ENCODE assay signal across 22 cellular contexts in the genomic region with DNA sequence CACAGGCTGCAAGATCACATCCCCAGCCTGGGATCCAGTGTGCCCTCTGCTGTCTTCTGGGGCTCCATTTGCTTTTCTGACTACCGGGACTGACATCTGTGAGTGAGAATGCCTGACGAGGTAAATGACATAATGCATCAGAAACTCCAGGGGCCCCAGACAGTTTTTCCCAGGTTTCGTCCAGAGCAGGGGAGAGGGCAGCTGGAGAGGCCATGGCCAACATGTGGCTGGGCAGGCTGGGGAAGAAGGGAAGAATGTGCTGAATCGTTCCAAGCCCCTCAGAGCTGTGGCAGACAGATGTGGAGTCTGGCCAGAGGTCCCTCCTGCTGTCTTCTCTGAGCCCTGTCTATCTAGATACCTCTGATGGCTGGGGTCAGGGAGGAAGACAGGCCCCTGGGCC.
DNase-seq lines count a peak whose midpoint lies in the region; ATAC-seq and TF ChIP-seq lines count a peak whose summit lies in the region.
"Had no signal": no experiment of that assay in that cellular context is flagged by ENCODE, and none has a peak within 500 bp of the region (broad histone marks: within the 10 kb centered on the region; RNA-seq: fewer than 3 reads in every experiment).

No MANE protein-coding gene starts in this region.

- no CpG with 5 or more reads among the region's 4 CpGs for WGBS in neuronal stem cell (ENCODE audit: extremely low coverage in 2 of 2, insufficient read length in 2 of 2, insufficient replicate concordance in 1 of 2), 2 donors

- TF ChIP-seq CTCF in OCI-LY3 (IDR thresholded peaks at IDR 0.05; ENCODE audit: low read depth, low read length) (peak; percentile 40), dorsolateral prefrontal cortex (IDR thresholded peaks at IDR 0.05 in 54 of 56, conservative IDR thresholded peaks at IDR 0.05 in 2 of 56; ENCODE audit: low read depth in 1 of 56, partially characterized antibody in 56 of 56) (peak in 1 of 56 donors; percentile 16)

- no peak for ATAC-seq in HG02763 (IDR thresholded peaks at IDR 0.05; ENCODE audit: unreplicated experiment)
- no peak for ATAC-seq in GM19328 (IDR thresholded peaks at IDR 0.05; ENCODE audit: unreplicated experiment)
- ATAC-seq: A549, Panc1 had no signal

- intact Hi-C loops in dorsolateral prefrontal cortex (cut with DNase I): loop anchor here (2.0 to 5.0 kb wide), 2 partner anchors 37 to 115 kb away; no protein-coding TSS in a partner anchor

- H3K9me3 ChIP-seq in OCI-LY3 (ENCODE audit: insufficient read depth, low read length): no peaks in the 10 kb centered on the region
- peaks cover 0 to 2% of the 10 kb centered on the region in 2 donors for H3K9me3 ChIP-seq in neuronal stem cell (replicated peaks in 1 of 2; ENCODE audit: control insufficient read depth in 2 of 2, insufficient read depth in 1 of 2, low read depth in 1 of 2, low read length in 2 of 2)
- H3K9me3 ChIP-seq: A549; BLaER1 treated with 17β-estradiol and CSF1 and Interleukin-3, amounts not matched to agents 10 nM and 100 nM had no signal

- H4K8ac ChIP-seq in neuronal stem cell (ENCODE audit: low read depth, low read length): no peak overlapping the region

- no peak overlapping the region for H2BK15ac ChIP-seq in neuronal stem cell (ENCODE audit: low read length)

- peak; percentile 52 for DNase-seq in ELF-1 (ENCODE audit: low read depth, low spot score)
- DNase-seq in dorsolateral prefrontal cortex: no peak
- no peak for DNase-seq in neuronal stem cell (ENCODE audit: low spot score)
- no peak for DNase-seq in A172 (ENCODE audit: low spot score)
- DNase-seq: AML-193; CD4-positive, alpha-beta T cell; COR-L47; DMS79 treated with DMSO at 0.1 percent for 48 hours; H9; HFFc6; KBM-7; MV-4-11; NCI-H2029; SHP77 had no signal

- no peak overlapping the region for H3K23ac ChIP-seq in neuronal stem cell (ENCODE audit: low read depth, low read length, poor library complexity)

- H3K4me1 ChIP-seq in OCI-LY3 (ENCODE audit: low read length) (peaks cover 34% of the 10 kb centered on the region), neuronal stem cell (ENCODE audit: control insufficient read depth in 2 of 2, insufficient read depth in 1 of 2, low read depth in 1 of 2, low read length in 2 of 2) (peaks cover 0 to 14% of the 10 kb centered on the region in 2 donors)
- H3K4me1 ChIP-seq: A549 had no signal

- no peak overlapping the region for H4K91ac ChIP-seq in neuronal stem cell (ENCODE audit: low read depth, low read length, poor library complexity)

- no peaks in the 10 kb centered on the region for H3K79me2 ChIP-seq in OCI-LY3 (ENCODE audit: low read length)

- H2AFZ ChIP-seq in OCI-LY3 (ENCODE audit: low read depth, low read length): no peak overlapping the region
- H2AFZ ChIP-seq in neuronal stem cell (ENCODE audit: low read length): no peak overlapping the region
- H2AFZ ChIP-seq: GM23338 had no signal

- no peak overlapping the region for H2BK120ac ChIP-seq in neuronal stem cell (ENCODE audit: low read depth, low read length)

- H3K79me1 ChIP-seq in neuronal stem cell (ENCODE audit: low read depth, low read length): no peaks in the 10 kb centered on the region

- H3K4me3 ChIP-seq in OCI-LY3 (ENCODE audit: low read length) (peak overlapping the region; percentile 28), dorsolateral prefrontal cortex (no peak overlapping the region), neuronal stem cell (ENCODE audit: low read length in 2 of 2) (no peak overlapping the region)
- H3K4me3 ChIP-seq: A549; BLaER1 treated with 17β-estradiol and CSF1 and Interleukin-3, amounts not matched to agents 10 nM and 100 nM; GM23338 had no signal

- H3K14ac ChIP-seq in neuronal stem cell (ENCODE audit: low read length): no peak overlapping the region

- H3K18ac ChIP-seq in neuronal stem cell (ENCODE audit: low read length): no peak overlapping the region

- H3K9ac ChIP-seq in OCI-LY3 (ENCODE audit: low read length): peak overlapping the region; percentile 12; the same call in 1 of the 2 replicates
- H3K9ac ChIP-seq in neuronal stem cell (ENCODE audit: low read depth, low read length, poor library complexity): no peak overlapping the region
- H3K9ac ChIP-seq: BLaER1 treated with 17β-estradiol and CSF1 and Interleukin-3, amounts not matched to agents 10 nM and 100 nM had no signal

- no peak overlapping the region for H3K4ac ChIP-seq in neuronal stem cell (ENCODE audit: low read length)

- H2AK5ac ChIP-seq in neuronal stem cell (ENCODE audit: low read depth, low read length): peak overlapping the region; percentile 44

- no peaks in the 10 kb centered on the region for H4K20me1 ChIP-seq in OCI-LY3 (ENCODE audit: insufficient read depth, low read length)

- no peak overlapping the region for H2BK12ac ChIP-seq in neuronal stem cell (ENCODE audit: low read length)

- H3K27me3 ChIP-seq in OCI-LY3 (ENCODE audit: low read depth, low read length) (peaks cover 26% of the 10 kb centered on the region), dorsolateral prefrontal cortex (no peaks in the 10 kb centered on the region), neuronal stem cell (ENCODE audit: control insufficient read depth in 3 of 3, insufficient read depth in 3 of 3, low read depth in 1 of 3, low read length in 3 of 3) (peaks cover 0 to 23% (median 0%) of the 10 kb centered on the region in 3 experiments)
- H3K27me3 ChIP-seq: BLaER1 treated with 17β-estradiol and CSF1 and Interleukin-3, amounts not matched to agents 10 nM and 100 nM had no signal

- H2BK5ac ChIP-seq in neuronal stem cell (ENCODE audit: low read length): no peak overlapping the region

- H3K4me2 ChIP-seq in OCI-LY3 (ENCODE audit: low read length) (peak overlapping the region; percentile 72), neuronal stem cell (ENCODE audit: insufficient read depth, low read length, poor library complexity, severe bottlenecking) (no peak overlapping the region)
- H3K4me2 ChIP-seq: A549, GM23338 had no signal

- H3K27ac ChIP-seq in OCI-LY3 (ENCODE audit: low read length) (peak overlapping the region; percentile 61), dorsolateral prefrontal cortex (peak overlapping the region; percentile 80 to 99 (median 95)), neuronal stem cell (replicated peaks; ENCODE audit: low read length) (no peak overlapping the region)
- H3K27ac ChIP-seq: A549; BLaER1 treated with 17β-estradiol and CSF1 and Interleukin-3, amounts not matched to agents 10 nM and 100 nM; RWPE1 had no signal

- H3K36me3 ChIP-seq in OCI-LY3 (replicated peaks; ENCODE audit: low read depth, low read length) (no peaks in the 10 kb centered on the region), neuronal stem cell (replicated peaks in 1 of 2; ENCODE audit: control insufficient read depth in 2 of 2, insufficient read depth in 2 of 2, low read length in 2 of 2) (no peaks in the 10 kb centered on the region)
- H3K36me3 ChIP-seq: BLaER1 treated with 17β-estradiol and CSF1 and Interleukin-3, amounts not matched to agents 10 nM and 100 nM had no signal
